ENCODE assay signal across 1 cellular context in genomic region chr2:111897924-111898702, GRCh38.
A peak's percentile ranks its signal among the peaks of the same experiment; 100 is the strongest.
TF ChIP-seq lines count a peak whose summit lies in the region.

Gene MERTK (plus strand): TSS chr2:111898607. CDS start chr2:111898736, 129 bp downstream.

TF ChIP-seq in HEK293, 187 proteins besides CTCF, POLR2A, EP300 and RAD21 (continued from another document and continues in another):
- TF ChIP-seq ZNF488 (tag by site-specific recombination; IDR thresholded peaks at IDR 0.05), result no peak
- TF ChIP-seq ZNF544 (tag by site-specific recombination; IDR thresholded peaks at IDR 0.05), result no peak
- TF ChIP-seq ZIC2 (tag by site-specific recombination; IDR thresholded peaks at IDR 0.05), result peak; percentile 37
- TF ChIP-seq ZNF140 (tag by site-specific recombination; IDR thresholded peaks at IDR 0.05), result peak; percentile 73
- no peak for TF ChIP-seq ZNF221 (tag by site-specific recombination; IDR thresholded peaks at IDR 0.05; ENCODE audit: borderline replicate concordance)
- TF ChIP-seq TRIM28 (IDR thresholded peaks at IDR 0.05; ENCODE audit: borderline replicate concordance, low read length), result no peak
- no peak; the same call in none of the 2 replicates for TF ChIP-seq KLF8 (tag by site-specific recombination; IDR thresholded peaks at IDR 0.05)
- TF ChIP-seq MEIS1 (CRISPR knock-in tag; IDR thresholded peaks at IDR 0.05; ENCODE audit: borderline replicate concordance), result no peak
- TF ChIP-seq ZNF133 (tag by site-specific recombination; IDR thresholded peaks at IDR 0.05), result no peak
- TF ChIP-seq ZNF707 (tag by site-specific recombination; IDR thresholded peaks at IDR 0.05), result no peak
- 0 out of 2 replicates have a peak, but pooled peaks have one; percentile 23 for TF ChIP-seq ZNF24 (tag by site-specific recombination; IDR thresholded peaks at IDR 0.05)
- TF ChIP-seq HOXD13 (CRISPR knock-in tag; IDR thresholded peaks at IDR 0.05; ENCODE audit: borderline replicate concordance), result no peak
- TF ChIP-seq ZNF639 (tag by site-specific recombination; IDR thresholded peaks at IDR 0.05), result peak; percentile 33; the same call in 1 of the 2 replicates
- TF ChIP-seq ZNF548 (tag by site-specific recombination; IDR thresholded peaks at IDR 0.05), result no peak
- TF ChIP-seq ZNF48 (tag by site-specific recombination; IDR thresholded peaks at IDR 0.05), result no peak
- no peak for TF ChIP-seq ZNF623 (tag by site-specific recombination; IDR thresholded peaks at IDR 0.05)
- TF ChIP-seq KLF9 (tag by site-specific recombination; IDR thresholded peaks at IDR 0.05; ENCODE audit: low read depth), result peak; percentile 58; the same call in 1 of the 2 replicates
- no peak for TF ChIP-seq ZNF792 (tag by site-specific recombination; IDR thresholded peaks at IDR 0.05)
- peak; percentile 90 for TF ChIP-seq ZBTB20 (tag by site-specific recombination; IDR thresholded peaks at IDR 0.05)
- TF ChIP-seq HOXA7 (CRISPR knock-in tag; IDR thresholded peaks at IDR 0.05; ENCODE audit: borderline replicate concordance), result no peak
- no peak for TF ChIP-seq ZSCAN16 (tag by site-specific recombination; IDR thresholded peaks at IDR 0.05)
- TF ChIP-seq ZNF704 (tag by site-specific recombination; IDR thresholded peaks at IDR 0.05), result no peak
- peak; percentile 58; the same call in 1 of the 2 replicates for TF ChIP-seq ZBTB48 (tag by site-specific recombination; IDR thresholded peaks at IDR 0.05)
- no peak for TF ChIP-seq ZFP3 (tag by site-specific recombination; IDR thresholded peaks at IDR 0.05; ENCODE audit: low read depth)
- TF ChIP-seq ZNF514 (tag by site-specific recombination; IDR thresholded peaks at IDR 0.05), result no peak
- TF ChIP-seq ZNF76 (tag by site-specific recombination; IDR thresholded peaks at IDR 0.05; ENCODE audit: borderline replicate concordance, low read depth), result peak; percentile 45; the same call in 1 of the 2 replicates
- TF ChIP-seq ZNF596 (tag by site-specific recombination; IDR thresholded peaks at IDR 0.05), result no peak
- no peak for TF ChIP-seq ZNF626 (tag by site-specific recombination; IDR thresholded peaks at IDR 0.05)
- TF ChIP-seq ZNF292 (tag by site-specific recombination; IDR thresholded peaks at IDR 0.05; ENCODE audit: borderline replicate concordance, low read depth), result no peak
- TF ChIP-seq ZNF768 (tag by site-specific recombination; IDR thresholded peaks at IDR 0.05), result no peak
- TF ChIP-seq ZNF26 (tag by site-specific recombination; IDR thresholded peaks at IDR 0.05), result no peak
- TF ChIP-seq KLF17 (tag by site-specific recombination; IDR thresholded peaks at IDR 0.05), result peak; percentile 22; the same call in 1 of the 2 replicates
- TF ChIP-seq ZNF664 (tag by site-specific recombination; IDR thresholded peaks at IDR 0.05), result no peak
- no peak for TF ChIP-seq ZNF629 (tag by site-specific recombination; IDR thresholded peaks at IDR 0.05)
- no peak for TF ChIP-seq ZNF701 (tag by site-specific recombination; IDR thresholded peaks at IDR 0.05)
- no peak for TF ChIP-seq REPIN1 (tag by site-specific recombination; IDR thresholded peaks at IDR 0.05; ENCODE audit: low read depth)
- TF ChIP-seq ZNF239 (tag by site-specific recombination; IDR thresholded peaks at IDR 0.05), result no peak
- TF ChIP-seq ZBTB17 (tag by site-specific recombination; IDR thresholded peaks at IDR 0.05), result peak; percentile 8; the same call in 1 of the 2 replicates
- TF ChIP-seq ZNF670 (tag by site-specific recombination; IDR thresholded peaks at IDR 0.05; ENCODE audit: low read depth), result no peak
- TF ChIP-seq ZNF501 (tag by site-specific recombination; IDR thresholded peaks at IDR 0.05), result peak; percentile 50; the same call in 1 of the 2 replicates
- no peak for TF ChIP-seq MYNN (tag by site-specific recombination; IDR thresholded peaks at IDR 0.05; ENCODE audit: borderline replicate concordance)
- no peak for TF ChIP-seq ZNF112 (tag by site-specific recombination; IDR thresholded peaks at IDR 0.05)
- no peak for TF ChIP-seq ZNF18 (tag by site-specific recombination; IDR thresholded peaks at IDR 0.05)
- TF ChIP-seq ZXDB (tag by site-specific recombination; IDR thresholded peaks at IDR 0.05), result peak; percentile 14; the same call in 1 of the 2 replicates
- no peak for TF ChIP-seq ZFP41 (tag by site-specific recombination; IDR thresholded peaks at IDR 0.05; ENCODE audit: borderline replicate concordance)
- TF ChIP-seq EGR2 (tag by site-specific recombination; IDR thresholded peaks at IDR 0.05; ENCODE audit: low read depth), result peak; percentile 79
- no peak for TF ChIP-seq ZNF354C (tag by site-specific recombination; IDR thresholded peaks at IDR 0.05; ENCODE audit: borderline replicate concordance, low read depth)
- TF ChIP-seq ZNF366 (tag by site-specific recombination; conservative IDR thresholded peaks at IDR 0.05), result peak; percentile 71; the same call in 1 of the 2 replicates
- peak; percentile 61 for TF ChIP-seq ZNF341 (tag by site-specific recombination; IDR thresholded peaks at IDR 0.05; ENCODE audit: low read depth)
- peak; percentile 88 for TF ChIP-seq ZNF600 (tag by site-specific recombination; IDR thresholded peaks at IDR 0.05)
- no peak for TF ChIP-seq ZNF404 (tag by site-specific recombination; IDR thresholded peaks at IDR 0.05)
- TF ChIP-seq KLF1 (tag by site-specific recombination; IDR thresholded peaks at IDR 0.05), result no peak
- TF ChIP-seq ZNF16 (tag by site-specific recombination; IDR thresholded peaks at IDR 0.05; ENCODE audit: low read depth), result no peak
- TF ChIP-seq ZNF571 (tag by site-specific recombination; IDR thresholded peaks at IDR 0.05), result no peak
- TF ChIP-seq ZNF426 (tag by site-specific recombination; IDR thresholded peaks at IDR 0.05), result no peak
- no peak for TF ChIP-seq PRDM6 (tag by site-specific recombination; IDR thresholded peaks at IDR 0.05)
- TF ChIP-seq ZNF473 (tag by site-specific recombination; IDR thresholded peaks at IDR 0.05), result no peak
- no peak for TF ChIP-seq MZF1 (tag by site-specific recombination; IDR thresholded peaks at IDR 0.05; ENCODE audit: borderline replicate concordance)
- TF ChIP-seq ZNF830 (tag by site-specific recombination; IDR thresholded peaks at IDR 0.05; ENCODE audit: low read depth), result no peak
- no peak for TF ChIP-seq PRDM2 (tag by site-specific recombination; IDR thresholded peaks at IDR 0.05; ENCODE audit: borderline replicate concordance)
- no peak for TF ChIP-seq GFI1B (tag by site-specific recombination; IDR thresholded peaks at IDR 0.05)
- TF ChIP-seq BCL11B (tag by site-specific recombination; IDR thresholded peaks at IDR 0.05; ENCODE audit: low read depth), result no peak
